16 cellular contexts compared by ENCODE assay signal in the genomic region with DNA sequence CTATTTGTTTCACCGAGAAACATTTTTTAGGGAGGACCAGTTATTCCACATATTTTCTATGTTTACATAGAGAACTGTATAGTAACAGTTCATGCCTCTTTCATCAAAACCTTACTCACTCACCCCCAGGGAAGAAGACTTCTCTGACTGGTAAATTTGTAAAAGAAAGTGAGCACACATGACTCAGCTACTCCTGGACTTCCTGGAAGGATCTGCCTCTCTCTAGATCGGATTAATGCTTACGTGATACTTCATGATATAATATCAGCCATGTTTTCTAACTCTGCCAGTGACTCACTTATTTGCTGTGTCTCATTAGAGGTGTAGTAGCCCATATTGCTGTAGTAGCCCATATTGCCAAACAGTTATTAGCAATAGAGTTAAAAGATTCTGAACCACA.
DNase-seq lines count a peak whose midpoint lies in the region; FAIRE-seq and TF ChIP-seq lines count a peak whose summit lies in the region.
"Had no signal": no experiment of that assay in that cellular context is flagged by ENCODE, and none has a peak within 500 bp of the region (broad histone marks: within the 10 kb centered on the region; RNA-seq: fewer than 3 reads in every experiment).

No MANE protein-coding gene starts in this region.

- H3K4me1 ChIP-seq in ACC112 (ENCODE audit: control insufficient read depth, insufficient read depth, low read length, unreplicated experiment) (no peaks in the 10 kb centered on the region), keratinocyte (ENCODE audit: control insufficient read depth, extremely low read depth, insufficient read depth, low read length) (peaks cover 10% of the 10 kb centered on the region)
- H3K4me1 ChIP-seq: right lobe of liver, transverse colon had no signal

- H3K79me2 ChIP-seq in ACC112 (ENCODE audit: control insufficient read depth, insufficient read depth, low read length, unreplicated experiment) (no peaks in the 10 kb centered on the region), keratinocyte (ENCODE audit: control insufficient read depth, insufficient read depth, low read length) (no peaks in the 10 kb centered on the region)

- intact Hi-C loops in dorsolateral prefrontal cortex (cut with DNase I), result no loop called here

- dilution Hi-C loops in keratinocyte (cut with MboI; ENCODE audit: extremely low pct_ligation_motif_present, low sequenced_read_pairs), result no loop called here

- peak; percentile 40 for DNase-seq in LNCaP clone FGC (ENCODE audit: low read depth)
- peak; percentile 42 for DNase-seq in brain pericyte (ENCODE audit: low read depth, low spot score)
- peak; percentile 93 for DNase-seq in keratinocyte (ENCODE audit: low read depth, low spot score)
- DNase-seq in dorsolateral prefrontal cortex, result no peak
- no peak for DNase-seq in RPMI8226
- no peak for DNase-seq in nucleus accumbens (lab: John Stamatoyannopoulos, UW)
- no peak for DNase-seq in stimulated activated CD4-positive, alpha-beta T cell treated with anti-CD3 and anti-CD28 coated beads, Interleukin-15, amount 100 ng/mL, for 24 hours
- DNase-seq: activated CD8-positive, alpha-beta memory T cell treated with anti-CD3 and anti-CD28 coated beads, Interleukin-2, amount 10 ng/mL, durations not matched to agents 7 days and 5 days; activated naive CD8-positive, alpha-beta T cell treated with anti-CD3 and anti-CD28 coated beads, Interleukin-2, amount 50 U/mL, for 24 hours; DND-41; KG1; NCI-H2029 treated with DMSO at 0.1 percent for 48 hours; right lobe of liver; T-helper 9 cell; transverse colon had no signal

- H4K20me1 ChIP-seq in keratinocyte (ENCODE audit: control insufficient read depth, extremely low read depth, insufficient read depth, low read length), result no peaks in the 10 kb centered on the region

- H3K27ac ChIP-seq in ACC112 (ENCODE audit: low read depth, low read length) (peak overlapping the region; percentile 46), keratinocyte (ENCODE audit: control insufficient read depth, insufficient read depth, low read length) (peak overlapping the region; percentile 63), dorsolateral prefrontal cortex (no peak overlapping the region)
- H3K27ac ChIP-seq: right lobe of liver, transverse colon had no signal

- no peak overlapping the region for H3K9ac ChIP-seq in keratinocyte (ENCODE audit: control insufficient read depth, extremely low read depth, insufficient read depth, low read length)

- H3K4me3 ChIP-seq in ACC112 (ENCODE audit: low read depth, low read length), result no peak overlapping the region
- H3K4me3 ChIP-seq in LNCaP clone FGC (ENCODE audit: low read depth, low read length), result no peak overlapping the region
- H3K4me3 ChIP-seq in keratinocyte (ENCODE audit: control insufficient read depth in 2 of 3, extremely low read depth in 1 of 3, insufficient read depth in 2 of 3, low read depth in 1 of 3, low read length in 3 of 3), result no peak overlapping the region
- H3K4me3 ChIP-seq in dorsolateral prefrontal cortex, result no peak overlapping the region
- H3K4me3 ChIP-seq: right lobe of liver, transverse colon had no signal

- FAIRE-seq in keratinocyte (lab: Jason Lieb, UNC), result peak; percentile 94

- H3K9me1 ChIP-seq in keratinocyte (ENCODE audit: control insufficient read depth, extremely low read depth, insufficient read depth, low read length), result no peaks in the 10 kb centered on the region

- peak overlapping the region; percentile 39 for H3K4me2 ChIP-seq in keratinocyte (ENCODE audit: control insufficient read depth, extremely low read depth, insufficient read depth, low read depth, low read length)

- H3K27me3 ChIP-seq in ACC112 (ENCODE audit: insufficient read depth, low read length) (no peaks in the 10 kb centered on the region), keratinocyte (ENCODE audit: control insufficient read depth, extremely low read depth, insufficient read depth, low read length) (no peaks in the 10 kb centered on the region), dorsolateral prefrontal cortex (no peaks in the 10 kb centered on the region)
- H3K27me3 ChIP-seq: right lobe of liver, transverse colon had no signal

- TF ChIP-seq CTCF in LNCaP clone FGC (IDR thresholded peaks at IDR 0.05; ENCODE audit: control insufficient read depth, extremely low read depth, insufficient read depth) (no peak), keratinocyte (optimal IDR thresholded peaks at IDR 0.05 in 1 of 3, IDR thresholded peaks at IDR 0.05 in 1 of 3, conservative IDR thresholded peaks at IDR 0.05 in 1 of 3; ENCODE audit: extremely low read depth in 1 of 3, insufficient read depth in 2 of 3, low read length in 3 of 3) (no peak), dorsolateral prefrontal cortex (IDR thresholded peaks at IDR 0.05 in 54 of 56, conservative IDR thresholded peaks at IDR 0.05 in 2 of 56; ENCODE audit: low read depth in 1 of 56, partially characterized antibody in 56 of 56) (no peak)

- H3K9me3 ChIP-seq in keratinocyte (ENCODE audit: control insufficient read depth, low read depth, low read length), result no peaks in the 10 kb centered on the region
- H3K9me3 ChIP-seq: right lobe of liver, transverse colon had no signal

- no peaks in the 10 kb centered on the region for H3K36me3 ChIP-seq in ACC112 (ENCODE audit: insufficient read depth, low read length)
- H3K36me3 ChIP-seq in keratinocyte (ENCODE audit: control insufficient read depth in 2 of 2, extremely low read depth in 1 of 2, insufficient read depth in 2 of 2, low read length in 2 of 2), result no peaks in the 10 kb centered on the region
- H3K36me3 ChIP-seq: right lobe of liver, transverse colon had no signal

- H2AFZ ChIP-seq in ACC112 (ENCODE audit: low read length, unreplicated experiment) (no peak overlapping the region), keratinocyte (ENCODE audit: control insufficient read depth, low read length) (peak overlapping the region; percentile 56)

Comparison
In these comparisons a context has a peak if more than half of its experiments do, and no peak if none do; other contexts are left out.
1. H3K27ac ChIP-seq: peak in ACC112 (single experiment) and keratinocyte (single experiment); none in dorsolateral prefrontal cortex (0 of 59).
2. DNase-seq: peak in LNCaP clone FGC (single experiment), brain pericyte (single experiment) and keratinocyte (single experiment); none in dorsolateral prefrontal cortex (0 of 10), RPMI8226 (single experiment), nucleus accumbens (0 of 56) and stimulated activated CD4-positive, alpha-beta T cell treated with anti-CD3 and anti-CD28 coated beads, Interleukin-15, amount 100 ng/mL, for 24 hours (single experiment).